ENCODE assay signal across 10 cellular contexts in genomic region chr18:22346968-22347611, GRCh38.
DNase-seq lines count a peak whose midpoint lies in the region; ATAC-seq, FAIRE-seq and TF ChIP-seq lines count a peak whose summit lies in the region.
"Had no signal": no experiment of that assay in that cellular context is flagged by ENCODE, and none has a peak within 500 bp of the region (broad histone marks: within the 10 kb centered on the region; RNA-seq: fewer than 3 reads in every experiment).

No MANE protein-coding gene starts in this region.

- H2AFZ ChIP-seq in smooth muscle cell (ENCODE audit: low read depth): no peak overlapping the region

- H3K27ac ChIP-seq in kidney (ENCODE audit: low read depth in 2 of 2, low read length in 2 of 2): peak overlapping the region; percentile 47 to 80
- H3K27ac ChIP-seq in smooth muscle cell (ENCODE audit: low read depth): peak overlapping the region; percentile 92
- H3K27ac ChIP-seq: KMS-11 had no signal

- H3F3A ChIP-seq in smooth muscle cell (ENCODE audit: low read depth): peaks cover 20% of the 10 kb centered on the region

- FAIRE-seq in kidney (lab: Jason Lieb, UNC): no peak

- no peaks in the 10 kb centered on the region for H3K9me3 ChIP-seq in kidney (ENCODE audit: control insufficient read depth in 1 of 2, low read length in 2 of 2)
- no peaks in the 10 kb centered on the region for H3K9me3 ChIP-seq in smooth muscle cell (replicated peaks; ENCODE audit: low read depth)

- no peaks in the 10 kb centered on the region for H3K79me2 ChIP-seq in smooth muscle cell (ENCODE audit: low read depth)

- H3K4me3 ChIP-seq in kidney (ENCODE audit: low read length in 2 of 2) (peak overlapping the region in 1 of 2 donors; percentile 20), smooth muscle cell (peak overlapping the region; percentile 57)

- 3% methylated on average over 15 of the region's 15 CpGs for WGBS in smooth muscle cell (ENCODE audit: low lambda C conversion rate)

- peak; percentile 60 for DNase-seq in HPDE6-E6E7 (ENCODE audit: extremely low spot score)
- DNase-seq in astrocyte of the hippocampus (ENCODE audit: low read depth, low spot score): peak; percentile 53
- peak; percentile 88 for DNase-seq in kidney
- no peak for DNase-seq in smooth muscle cell (lab: John Stamatoyannopoulos, UW; ENCODE audit: unreplicated experiment)
- DNase-seq in NCI-H524 treated with DMSO at 0.1 percent for 48 hours (lab: John Stamatoyannopoulos, UW): no peak
- DNase-seq in AG08395 (ENCODE audit: low spot score): no peak
- DNase-seq: stimulated activated CD4-positive, alpha-beta T cell treated with anti-CD3 and anti-CD28 coated beads, Interleukin-2, amount 100 ng/mL, for 24 hours had no signal

- peaks cover 5 to 18% of the 10 kb centered on the region in 2 donors for H3K4me1 ChIP-seq in kidney (ENCODE audit: control insufficient read depth in 1 of 2, insufficient read depth in 1 of 2, low read depth in 1 of 2, low read length in 2 of 2)
- H3K4me1 ChIP-seq in smooth muscle cell (ENCODE audit: low read depth): peaks cover 6% of the 10 kb centered on the region

- no peak overlapping the region for H3K9ac ChIP-seq in kidney (ENCODE audit: low read length in 2 of 2)
- peak overlapping the region; percentile 59 for H3K9ac ChIP-seq in smooth muscle cell (ENCODE audit: low read depth)
- H3K9ac ChIP-seq: KMS-11 had no signal

- ATAC-seq in GM18498 (IDR thresholded peaks at IDR 0.05; ENCODE audit: unreplicated experiment): no peak
- no peak for ATAC-seq in HG02938 (IDR thresholded peaks at IDR 0.05; ENCODE audit: unreplicated experiment)

- H3K27me3 ChIP-seq in smooth muscle cell (ENCODE audit: low read depth): no peaks in the 10 kb centered on the region

- no peaks in the 10 kb centered on the region for H3K36me3 ChIP-seq in kidney (ENCODE audit: control insufficient read depth in 1 of 2, insufficient read depth in 2 of 2, low read length in 2 of 2)
- H3K36me3 ChIP-seq in smooth muscle cell (ENCODE audit: low read depth): no peaks in the 10 kb centered on the region

- H3K4me2 ChIP-seq in smooth muscle cell: peak overlapping the region; percentile 82
- H3K4me2 ChIP-seq: KMS-11 had no signal

- intact Hi-C loops in kidney (cut with DNase I): no loop called here

- H4K20me1 ChIP-seq in smooth muscle cell (ENCODE audit: low read depth): no peaks in the 10 kb centered on the region

- TF ChIP-seq CTCF in kidney (IDR thresholded peaks at IDR 0.05; ENCODE audit: borderline replicate concordance, extremely low read depth, insufficient read depth) (no peak), smooth muscle cell (IDR thresholded peaks at IDR 0.05; ENCODE audit: borderline replicate concordance, insufficient read depth, poor library complexity, severe bottlenecking) (no peak)

Comparison
In these comparisons a context has a peak if more than half of its experiments do, and no peak if none do; other contexts are left out.
1. DNase-seq: peak in HPDE6-E6E7 (single experiment), astrocyte of the hippocampus (single experiment) and kidney (single experiment); none in smooth muscle cell (single experiment), NCI-H524 treated with DMSO at 0.1 percent for 48 hours (single experiment) and AG08395 (single experiment).